1 cellular context compared by ENCODE assay signal in the genomic region with DNA sequence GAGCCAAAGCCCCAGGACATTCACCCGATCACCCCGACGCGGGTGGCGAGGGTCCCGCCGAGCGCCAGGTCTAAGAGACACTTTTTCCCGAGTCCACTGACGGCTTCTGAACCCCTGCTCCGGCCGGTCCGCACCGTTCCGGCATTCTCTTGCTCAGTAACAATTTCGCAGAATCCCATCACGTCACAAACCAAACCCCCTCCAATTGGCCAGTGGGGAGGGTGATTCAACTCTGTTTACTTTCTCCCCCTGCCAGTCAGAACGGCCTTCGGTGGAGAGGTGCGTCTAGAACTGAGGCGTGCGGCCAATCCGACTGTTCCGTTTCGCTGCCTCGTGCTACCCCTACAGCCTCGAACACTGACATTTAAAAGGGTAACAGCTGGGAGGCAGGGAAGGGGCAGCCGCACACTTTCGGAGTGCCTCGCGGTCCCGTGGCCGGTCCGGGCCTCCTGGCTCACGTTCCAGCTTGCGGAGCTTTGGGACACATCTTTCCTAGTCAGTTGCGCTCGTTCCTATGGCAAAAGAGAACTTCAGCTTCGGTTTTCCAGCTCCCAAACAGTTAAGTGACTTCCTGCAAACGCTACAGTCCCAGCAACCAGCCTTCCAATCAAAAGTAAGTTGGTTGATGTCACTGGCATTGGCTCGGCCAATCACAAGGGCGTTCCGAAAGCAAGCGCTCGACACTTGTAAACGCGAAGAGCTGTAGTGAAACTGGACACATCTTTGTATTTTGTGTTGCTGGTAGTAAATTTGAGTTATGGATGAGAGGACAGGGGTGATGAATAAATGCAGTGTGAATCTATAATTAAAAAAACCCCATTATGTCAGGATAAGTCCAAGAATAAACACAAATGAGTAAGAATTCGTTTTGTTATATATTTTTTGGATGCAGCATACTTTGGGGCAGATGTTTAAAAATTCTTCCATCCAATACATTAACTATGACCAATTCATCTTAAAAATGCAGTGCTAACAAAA.
TF ChIP-seq lines count a peak whose summit lies in the region.

KLF9 (minus strand) TSS at position 860 of the 978 bp plus-strand sequence. CDS start 1,294 bp downstream, outside the sequence.

TF ChIP-seq in HepG2, 621 proteins besides CTCF, POLR2A, EP300 and RAD21 (continued from another document and continues in another):
- TF ChIP-seq ZNF232 (CRISPR knock-in tag; IDR thresholded peaks at IDR 0.05; ENCODE audit: borderline replicate concordance): no peak
- peak; percentile 97 for TF ChIP-seq RFX5 (IDR thresholded peaks at IDR 0.05; ENCODE audit: low read depth, low read length)
- TF ChIP-seq ZNF558 (CRISPR knock-in tag; IDR thresholded peaks at IDR 0.05; ENCODE audit: borderline replicate concordance): no peak
- TF ChIP-seq BHLHE40 (IDR thresholded peaks at IDR 0.05; ENCODE audit: low read length): peak; percentile 56; the same call in 1 of the 2 replicates
- TF ChIP-seq SETDB1 (CRISPR knock-in tag; IDR thresholded peaks at IDR 0.05; ENCODE audit: borderline replicate concordance): no peak
- TF ChIP-seq RXRB (CRISPR knock-in tag; IDR thresholded peaks at IDR 0.05; ENCODE audit: borderline replicate concordance): peak; percentile 79
- no peak for TF ChIP-seq TCF7L2 (IDR thresholded peaks at IDR 0.05; ENCODE audit: low read depth, low read length)
- TF ChIP-seq, protein P1, sequence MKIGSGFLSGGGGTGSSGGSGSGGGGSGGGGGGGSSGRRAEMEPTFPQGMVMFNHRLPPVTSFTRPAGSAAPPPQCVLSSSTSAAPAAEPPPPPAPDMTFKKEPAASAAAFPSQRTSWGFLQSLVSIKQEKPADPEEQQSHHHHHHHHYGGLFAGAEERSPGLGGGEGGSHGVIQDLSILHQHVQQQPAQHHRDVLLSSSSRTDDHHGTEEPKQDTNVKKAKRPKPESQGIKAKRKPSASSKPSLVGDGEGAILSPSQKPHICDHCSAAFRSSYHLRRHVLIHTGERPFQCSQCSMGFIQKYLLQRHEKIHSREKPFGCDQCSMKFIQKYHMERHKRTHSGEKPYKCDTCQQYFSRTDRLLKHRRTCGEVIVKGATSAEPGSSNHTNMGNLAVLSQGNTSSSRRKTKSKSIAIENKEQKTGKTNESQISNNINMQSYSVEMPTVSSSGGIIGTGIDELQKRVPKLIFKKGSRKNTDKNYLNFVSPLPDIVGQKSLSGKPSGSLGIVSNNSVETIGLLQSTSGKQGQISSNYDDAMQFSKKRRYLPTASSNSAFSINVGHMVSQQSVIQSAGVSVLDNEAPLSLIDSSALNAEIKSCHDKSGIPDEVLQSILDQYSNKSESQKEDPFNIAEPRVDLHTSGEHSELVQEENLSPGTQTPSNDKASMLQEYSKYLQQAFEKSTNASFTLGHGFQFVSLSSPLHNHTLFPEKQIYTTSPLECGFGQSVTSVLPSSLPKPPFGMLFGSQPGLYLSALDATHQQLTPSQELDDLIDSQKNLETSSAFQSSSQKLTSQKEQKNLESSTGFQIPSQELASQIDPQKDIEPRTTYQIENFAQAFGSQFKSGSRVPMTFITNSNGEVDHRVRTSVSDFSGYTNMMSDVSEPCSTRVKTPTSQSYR (CRISPR knock-in tag; IDR thresholded peaks at IDR 0.05; ENCODE audit: borderline replicate concordance): no peak
- TF ChIP-seq ZNF761 (CRISPR knock-in tag; conservative IDR thresholded peaks at IDR 0.05): peak; percentile 56; the same call in 1 of the 2 replicates
- peak; percentile 54; the same call in 1 of the 2 replicates for TF ChIP-seq AHDC1 (CRISPR knock-in tag; IDR thresholded peaks at IDR 0.05; ENCODE audit: borderline replicate concordance)
- 0 out of 2 replicates have a peak, but pooled peaks have one; percentile 60 for TF ChIP-seq ZNF619 (CRISPR knock-in tag; IDR thresholded peaks at IDR 0.05)
- no peak for TF ChIP-seq TSC22D2 (CRISPR knock-in tag; IDR thresholded peaks at IDR 0.05; ENCODE audit: borderline replicate concordance)
- 0 out of 2 replicates have a peak, but pooled peaks have one; percentile 83 for TF ChIP-seq ZNF136 (CRISPR knock-in tag; IDR thresholded peaks at IDR 0.05; ENCODE audit: low read depth)
- TF ChIP-seq TBL1XR1 (IDR thresholded peaks at IDR 0.05; ENCODE audit: borderline replicate concordance, low read length, partially characterized antibody): no peak
- TF ChIP-seq, protein P2, sequence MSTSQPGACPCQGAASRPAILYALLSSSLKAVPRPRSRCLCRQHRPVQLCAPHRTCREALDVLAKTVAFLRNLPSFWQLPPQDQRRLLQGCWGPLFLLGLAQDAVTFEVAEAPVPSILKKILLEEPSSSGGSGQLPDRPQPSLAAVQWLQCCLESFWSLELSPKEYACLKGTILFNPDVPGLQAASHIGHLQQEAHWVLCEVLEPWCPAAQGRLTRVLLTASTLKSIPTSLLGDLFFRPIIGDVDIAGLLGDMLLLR (CRISPR knock-in tag; IDR thresholded peaks at IDR 0.05): peak; percentile 94
- TF ChIP-seq NR1H2 (CRISPR knock-in tag; IDR thresholded peaks at IDR 0.05; ENCODE audit: borderline replicate concordance, low read depth): no peak
- no peak; the same call in 1 of the 2 replicates for TF ChIP-seq ZBTB25 (CRISPR knock-in tag; IDR thresholded peaks at IDR 0.05)
- TF ChIP-seq HDAC6 (IDR thresholded peaks at IDR 0.05; ENCODE audit: low read depth, low read length): no peak
- no peak; the same call in 1 of the 2 replicates for TF ChIP-seq SP4 (CRISPR knock-in tag; IDR thresholded peaks at IDR 0.05)
- TF ChIP-seq TFDP2 (CRISPR knock-in tag; IDR thresholded peaks at IDR 0.05): peak; percentile 75
- no peak for TF ChIP-seq ZBTB44 (CRISPR knock-in tag; IDR thresholded peaks at IDR 0.05)
- 0 out of 2 replicates have a peak, but pooled peaks have one; percentile 41 for TF ChIP-seq NCOR1 (IDR thresholded peaks at IDR 0.05; ENCODE audit: borderline replicate concordance, low read length)
- TF ChIP-seq TGIF2 (CRISPR knock-in tag; IDR thresholded peaks at IDR 0.05): peak; percentile 96
- TF ChIP-seq, protein P3, sequence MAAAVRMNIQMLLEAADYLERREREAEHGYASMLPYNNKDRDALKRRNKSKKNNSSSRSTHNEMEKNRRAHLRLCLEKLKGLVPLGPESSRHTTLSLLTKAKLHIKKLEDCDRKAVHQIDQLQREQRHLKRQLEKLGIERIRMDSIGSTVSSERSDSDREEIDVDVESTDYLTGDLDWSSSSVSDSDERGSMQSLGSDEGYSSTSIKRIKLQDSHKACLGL (CRISPR knock-in tag; IDR thresholded peaks at IDR 0.05): peak; percentile 80; the same call in 1 of the 2 replicates
- TF ChIP-seq THYN1 (CRISPR knock-in tag; IDR thresholded peaks at IDR 0.05; ENCODE audit: borderline replicate concordance, low read depth): no peak
- TF ChIP-seq ZNF639 (CRISPR knock-in tag; conservative IDR thresholded peaks at IDR 0.05): no peak
- TF ChIP-seq AFF4 (CRISPR knock-in tag; IDR thresholded peaks at IDR 0.05): 0 out of 2 replicates have a peak, but pooled peaks have one; percentile 43
- 0 out of 2 replicates have a peak, but pooled peaks have one; percentile 80 for TF ChIP-seq SMYD3 (CRISPR knock-in tag; IDR thresholded peaks at IDR 0.05)
- TF ChIP-seq ZNF460 (CRISPR knock-in tag; IDR thresholded peaks at IDR 0.05; ENCODE audit: borderline replicate concordance): peak; percentile 22; the same call in 1 of the 2 replicates
- no peak for TF ChIP-seq RORA (CRISPR knock-in tag; IDR thresholded peaks at IDR 0.05)
